Comparison of ENCODE assay signal across 10 cellular contexts in the genomic region with DNA sequence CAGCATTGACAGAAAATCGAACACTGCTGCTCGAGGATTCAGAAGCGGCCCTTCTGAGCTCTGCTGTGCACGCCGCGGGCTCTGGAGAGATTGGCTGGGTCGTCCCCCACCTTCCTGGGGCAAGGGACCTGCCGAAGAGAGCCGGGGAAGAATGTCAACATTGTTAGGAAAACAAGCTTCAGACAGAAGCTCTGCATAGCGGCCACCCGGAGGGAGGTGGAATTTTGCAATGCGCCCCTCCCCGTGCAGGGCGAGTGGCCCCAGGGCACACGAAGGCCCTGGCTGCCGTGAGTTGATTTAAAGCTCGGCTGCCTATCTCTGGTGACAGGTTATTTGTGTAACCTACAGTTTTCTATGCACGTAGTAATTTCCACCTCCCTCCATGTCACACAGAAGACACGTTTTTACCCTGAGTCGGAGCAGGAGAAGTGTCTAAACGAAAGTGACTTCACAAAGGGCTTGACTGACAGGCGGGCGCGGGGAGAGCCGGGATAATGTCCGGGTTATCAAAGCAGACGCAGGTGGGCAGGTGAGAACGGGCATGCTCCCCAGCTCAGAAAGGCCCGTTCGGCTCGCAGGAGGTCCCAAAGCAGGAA.
DNase-seq lines count a peak whose midpoint lies in the region; ATAC-seq and TF ChIP-seq lines count a peak whose summit lies in the region.
"Had no signal": no experiment of that assay in that cellular context is flagged by ENCODE, and none has a peak within 500 bp of the region (broad histone marks: within the 10 kb centered on the region; RNA-seq: fewer than 3 reads in every experiment).

No MANE protein-coding gene starts in this region.

- DNase-seq in activated CD4-positive, alpha-beta T cell treated with anti-CD3 and anti-CD28 coated beads for 36 hours = peak; percentile 16
- no peak for DNase-seq in activated CD4-positive, alpha-beta T cell treated with anti-CD3 and anti-CD28 coated beads for 48 hours
- DNase-seq in activated B cell treated with CpG ODN at 0.5 μM for 24 hours = no peak
- DNase-seq in islet precursor cell = peak; percentile 95
- no peak for DNase-seq in stimulated activated naive B cell treated with anti-CD40 and anti-IgM and Interleukin-4, amounts not matched to agents 10 μg/mL and 1 μg/mL and 100 μg/mL, for 72 hours
- DNase-seq in effector CD4-positive, alpha-beta T cell = no peak
- DNase-seq in dedifferentiated amniotic fluid mesenchymal stem cell (ENCODE audit: extremely low spot score) = no peak
- DNase-seq in NCI-H2171 treated with DMSO at 0.1 percent for 48 hours (lab: John Stamatoyannopoulos, UW) = no peak
- DNase-seq: glutamatergic neuron, SHP77 treated with DMSO at 0.1 percent for 48 hours had no signal

- H3K27ac Mint-ChIP-seq in activated CD4-positive, alpha-beta T cell treated with anti-CD3 and anti-CD28 coated beads for 36 hours = no peak overlapping the region
- no peak overlapping the region for H3K27ac Mint-ChIP-seq in activated B cell treated with CpG ODN at 0.5 μM for 24 hours
- no peak overlapping the region for H3K27ac Mint-ChIP-seq in stimulated activated naive B cell treated with anti-CD40 and anti-IgM and Interleukin-4, amounts not matched to agents 10 μg/mL and 1 μg/mL and 100 μg/mL, for 72 hours

- H3K9me3 Mint-ChIP-seq in activated CD4-positive, alpha-beta T cell treated with anti-CD3 and anti-CD28 coated beads for 36 hours (ENCODE audit: low read depth) = no peaks in the 10 kb centered on the region
- H3K9me3 Mint-ChIP-seq in activated B cell treated with CpG ODN at 0.5 μM for 24 hours = no peaks in the 10 kb centered on the region
- no peaks in the 10 kb centered on the region for H3K9me3 Mint-ChIP-seq in stimulated activated naive B cell treated with anti-CD40 and anti-IgM and Interleukin-4, amounts not matched to agents 10 μg/mL and 1 μg/mL and 100 μg/mL, for 72 hours

- peaks cover 2% of the 10 kb centered on the region for H3K4me1 Mint-ChIP-seq in activated CD4-positive, alpha-beta T cell treated with anti-CD3 and anti-CD28 coated beads for 36 hours
- H3K4me1 Mint-ChIP-seq in activated B cell treated with CpG ODN at 0.5 μM for 24 hours = no peaks in the 10 kb centered on the region
- H3K4me1 Mint-ChIP-seq in stimulated activated naive B cell treated with anti-CD40 and anti-IgM and Interleukin-4, amounts not matched to agents 10 μg/mL and 1 μg/mL and 100 μg/mL, for 72 hours = peaks cover 0 to 10% of the 10 kb centered on the region in 2 donors

- POLR2A ChIA-PET in activated CD4-positive, alpha-beta T cell treated with anti-CD3 and anti-CD28 coated beads for 36 hours (lab: Charles Lee) = interaction anchor here (0.8 kb wide), 1 partner anchor 194 kb away, joined by 4 read pairs; no protein-coding TSS in a partner anchor
- POLR2A ChIA-PET in activated B cell treated with CpG ODN at 0.5 μM for 24 hours (lab: Charles Lee) = no interaction called here

- no peak for TF ChIP-seq CTCF in activated B cell treated with CpG ODN at 0.5 μM for 24 hours (IDR thresholded peaks at IDR 0.05)

- intact Hi-C loops in activated CD4-positive, alpha-beta T cell treated with anti-CD3 and anti-CD28 coated beads for 36 hours (cut with DNase I, micrococcal nuclease) = no loop called here
- intact Hi-C loops in activated B cell treated with CpG ODN at 0.5 μM for 24 hours (cut with micrococcal nuclease) = no loop called here

- H3K27me3 Mint-ChIP-seq in activated CD4-positive, alpha-beta T cell treated with anti-CD3 and anti-CD28 coated beads for 36 hours = no peaks in the 10 kb centered on the region
- H3K27me3 Mint-ChIP-seq in activated B cell treated with CpG ODN at 0.5 μM for 24 hours = peaks cover 2% of the 10 kb centered on the region
- peaks cover 0 to 12% of the 10 kb centered on the region in 2 donors for H3K27me3 Mint-ChIP-seq in stimulated activated naive B cell treated with anti-CD40 and anti-IgM and Interleukin-4, amounts not matched to agents 10 μg/mL and 1 μg/mL and 100 μg/mL, for 72 hours

- H3K4me3 Mint-ChIP-seq in activated CD4-positive, alpha-beta T cell treated with anti-CD3 and anti-CD28 coated beads for 36 hours = no peak overlapping the region
- peak overlapping the region; percentile 28 for H3K4me3 Mint-ChIP-seq in activated B cell treated with CpG ODN at 0.5 μM for 24 hours
- H3K4me3 Mint-ChIP-seq in stimulated activated naive B cell treated with anti-CD40 and anti-IgM and Interleukin-4, amounts not matched to agents 10 μg/mL and 1 μg/mL and 100 μg/mL, for 72 hours = peak overlapping the region; percentile 52 to 53

- no peaks in the 10 kb centered on the region for H3K36me3 Mint-ChIP-seq in activated CD4-positive, alpha-beta T cell treated with anti-CD3 and anti-CD28 coated beads for 36 hours (ENCODE audit: low read depth)
- H3K36me3 Mint-ChIP-seq in activated B cell treated with CpG ODN at 0.5 μM for 24 hours (ENCODE audit: low read depth) = no peaks in the 10 kb centered on the region
- H3K36me3 Mint-ChIP-seq in stimulated activated naive B cell treated with anti-CD40 and anti-IgM and Interleukin-4, amounts not matched to agents 10 μg/mL and 1 μg/mL and 100 μg/mL, for 72 hours = no peaks in the 10 kb centered on the region

- ATAC-seq in activated CD4-positive, alpha-beta T cell treated with anti-CD3 and anti-CD28 coated beads for 36 hours = no peak
- ATAC-seq in activated B cell treated with CpG ODN at 0.5 μM for 24 hours (ENCODE audit: low read depth) = no peak
- ATAC-seq in stimulated activated naive B cell treated with anti-CD40 and anti-IgM and Interleukin-4, amounts not matched to agents 10 μg/mL and 1 μg/mL and 100 μg/mL, for 72 hours (replicated peaks) = peak in 1 of 2 donors; percentile 20

- CTCF ChIA-PET in activated CD4-positive, alpha-beta T cell treated with anti-CD3 and anti-CD28 coated beads for 36 hours (lab: Charles Lee) = no interaction called here
- CTCF ChIA-PET in activated B cell treated with CpG ODN at 0.5 μM for 24 hours (lab: Charles Lee) = no interaction called here

Comparison
In these comparisons a context has a peak if more than half of its experiments do, and no peak if none do; other contexts are left out.
1. DNase-seq: peak in activated CD4-positive, alpha-beta T cell treated with anti-CD3 and anti-CD28 coated beads for 36 hours (single experiment) and islet precursor cell (single experiment); none in activated CD4-positive, alpha-beta T cell treated with anti-CD3 and anti-CD28 coated beads for 48 hours (single experiment), activated B cell treated with CpG ODN at 0.5 μM for 24 hours (single experiment), stimulated activated naive B cell treated with anti-CD40 and anti-IgM and Interleukin-4, amounts not matched to agents 10 μg/mL and 1 μg/mL and 100 μg/mL, for 72 hours (single experiment), effector CD4-positive, alpha-beta T cell (single experiment), dedifferentiated amniotic fluid mesenchymal stem cell (single experiment) and NCI-H2171 treated with DMSO at 0.1 percent for 48 hours (single experiment).